Comparison of ENCODE assay signal across 8 cellular contexts in the genomic region with DNA sequence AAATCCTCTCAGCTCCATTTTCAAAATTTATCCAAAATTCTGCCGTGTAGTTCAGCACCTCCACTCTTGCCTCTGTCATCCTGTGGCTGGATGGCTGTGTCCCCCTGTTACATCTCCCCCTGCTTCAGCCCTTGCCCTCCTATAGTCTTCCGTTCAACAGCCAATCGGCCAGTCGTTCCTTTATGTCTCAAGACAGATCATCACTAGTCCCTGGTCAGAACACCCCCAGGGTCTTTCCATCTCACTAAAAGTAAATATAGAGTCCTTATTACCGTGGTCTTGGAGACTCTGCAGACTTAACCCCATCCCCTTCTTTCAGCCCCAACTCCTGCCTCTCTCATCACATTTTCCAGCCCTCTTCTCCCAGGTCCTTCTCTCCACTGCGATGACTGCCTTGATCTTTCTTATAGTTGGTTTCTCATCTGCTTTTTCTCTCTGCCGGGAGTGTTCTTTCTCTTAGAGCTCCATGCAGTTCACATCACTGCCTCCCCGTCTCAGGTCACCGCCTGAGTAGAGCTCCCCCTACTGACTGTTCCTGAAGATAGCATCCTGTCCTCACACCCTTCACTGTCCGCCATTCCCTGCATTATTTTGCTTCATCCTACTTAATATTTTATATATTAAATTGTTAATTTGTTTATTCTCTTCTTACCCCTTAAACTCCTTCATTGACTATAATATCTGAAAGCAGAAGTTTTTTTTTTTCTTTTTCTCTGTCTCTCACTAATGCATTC.
DNase-seq lines count a peak whose midpoint lies in the region; ATAC-seq and TF ChIP-seq lines count a peak whose summit lies in the region.

No MANE protein-coding gene starts in this region.

- peak; percentile 31 for DNase-seq in ACHN
- DNase-seq in GM13977 (ENCODE audit: low spot score): peak; percentile 62
- DNase-seq in HEK293T (ENCODE audit: extremely low spot score): peak; percentile 65
- no peak for DNase-seq in ascending aorta (ENCODE audit: low spot score in 2 of 2)
- DNase-seq in right lobe of liver: peak in 2 of 3 donors; percentile 19 to 42
- DNase-seq in GOT3 (lab: John Stamatoyannopoulos, UW): no peak
- no peak for DNase-seq in activated T-cell treated with anti-CD3 and anti-CD28 coated beads, Interleukin-2, amount 50 U/mL, for 4 hours

- no peaks in the 10 kb centered on the region for H3K36me3 Mint-ChIP-seq in activated T-cell treated with anti-CD3 and anti-CD28 coated beads, Interleukin-2, amount 50 U/mL, for 4 hours (ENCODE audit: insufficient read depth)

- ATAC-seq in right lobe of liver: peak; percentile 90 to 99 (median 94)
- no peak for ATAC-seq in activated T-cell treated with anti-CD3 and anti-CD28 coated beads, Interleukin-2, amount 50 U/mL, for 4 hours

- no peak overlapping the region for H3K4me3 Mint-ChIP-seq in activated T-cell treated with anti-CD3 and anti-CD28 coated beads, Interleukin-2, amount 50 U/mL, for 4 hours

- CTCF ChIA-PET in HEK293T (lab: Yijun Ruan, JAX): interaction anchor here (0.5 to 1.6 kb wide), 4 partner anchors 11 to 76 kb away, joined by 3 to 4 read pairs (median 3); no protein-coding TSS in a partner anchor

- H3K27ac ChIP-seq in ascending aorta: no peak overlapping the region
- no peak overlapping the region for H3K27ac ChIP-seq in right lobe of liver

- H3K4me2 ChIP-seq in Loucy (ENCODE audit: low read depth, low read length, poor library complexity, severe bottlenecking): peak overlapping the region; percentile 51

- no peaks in the 10 kb centered on the region for H3K9me3 Mint-ChIP-seq in activated T-cell treated with anti-CD3 and anti-CD28 coated beads, Interleukin-2, amount 50 U/mL, for 4 hours

- 33% methylated on average over 10 of the region's 10 CpGs for whole genome bisulfite sequencing in right lobe of liver (ENCODE audit: insufficient coverage, low coverage, low lambda C conversion rate, missing lambda C conversion rate)

- in situ Hi-C loops in ACHN (cut with HindIII; ENCODE audit: low pct_ligation_motif_present, low pct_unique_long_range_greater_than_20kb, low sequenced_read_pairs): no loop called here
- in situ Hi-C loops in GM13977 (cut with MboI; ENCODE audit: low pct_unique_long_range_greater_than_20kb, low sequenced_read_pairs, unreplicated experiment): no loop called here

- H4K20me1 ChIP-seq in Loucy (ENCODE audit: insufficient read depth, low read length, poor library complexity, severe bottlenecking): no peaks in the 10 kb centered on the region

- H3K9me3 ChIP-seq in Loucy (ENCODE audit: insufficient read depth, low read depth, low read length): no peaks in the 10 kb centered on the region
- H3K9me3 ChIP-seq in ascending aorta: no peaks in the 10 kb centered on the region
- H3K9me3 ChIP-seq in right lobe of liver: no peaks in the 10 kb centered on the region

- H3K9ac ChIP-seq in Loucy (ENCODE audit: low read depth, low read length, poor library complexity, severe bottlenecking): no peak overlapping the region

- TF ChIP-seq POLR2A in right lobe of liver (IDR thresholded peaks at IDR 0.05): no peak

- TF ChIP-seq CTCF in GM13977 (IDR thresholded peaks at IDR 0.05; ENCODE audit: extremely low read depth, insufficient read depth, missing control alignments) (peak; percentile 83), Loucy (conservative IDR thresholded peaks at IDR 0.05; ENCODE audit: low read length) (peak; percentile 54), ascending aorta (IDR thresholded peaks at IDR 0.05) (peak in 2 of 3 experiments; percentile 27 to 46), right lobe of liver (IDR thresholded peaks at IDR 0.05) (peak; percentile 50 to 82 (median 70))

- no peaks in the 10 kb centered on the region for H3K4me1 Mint-ChIP-seq in activated T-cell treated with anti-CD3 and anti-CD28 coated beads, Interleukin-2, amount 50 U/mL, for 4 hours (ENCODE audit: low read depth)

- no peaks in the 10 kb centered on the region for H3K36me3 ChIP-seq in Loucy (ENCODE audit: insufficient read depth, low read length)
- H3K36me3 ChIP-seq in ascending aorta: no peaks in the 10 kb centered on the region
- no peaks in the 10 kb centered on the region for H3K36me3 ChIP-seq in right lobe of liver

- H2AFZ ChIP-seq in Loucy (ENCODE audit: low read length): 0 out of 2 replicates have a peak overlapping the region, but pooled peaks have one; percentile 45

- H3K4me1 ChIP-seq in Loucy (ENCODE audit: insufficient read depth, low read length, poor library complexity, severe bottlenecking) (no peaks in the 10 kb centered on the region), ascending aorta (no peaks in the 10 kb centered on the region), right lobe of liver (no peaks in the 10 kb centered on the region)

- no peaks in the 10 kb centered on the region for H3K27me3 Mint-ChIP-seq in activated T-cell treated with anti-CD3 and anti-CD28 coated beads, Interleukin-2, amount 50 U/mL, for 4 hours (ENCODE audit: low read depth)

- H3K27me3 ChIP-seq in Loucy (ENCODE audit: insufficient read depth, low read length, poor library complexity, severe bottlenecking) (no peaks in the 10 kb centered on the region), ascending aorta (no peaks in the 10 kb centered on the region), right lobe of liver (no peaks in the 10 kb centered on the region)

- POLR2A ChIA-PET in HEK293T (lab: Yijun Ruan, JAX): no interaction called here

- no peaks in the 10 kb centered on the region for H3F3A ChIP-seq in Loucy (ENCODE audit: low read depth)

- intact Hi-C loops in ascending aorta (cut with DNase I) (no loop called here), right lobe of liver (cut with DNase I) (no loop called here)

- H3K9me2 ChIP-seq in Loucy (replicated peaks; ENCODE audit: low read depth, low read length): no peaks in the 10 kb centered on the region

- H3K4me3 ChIP-seq in Loucy (ENCODE audit: low read length, poor library complexity, severe bottlenecking) (no peak overlapping the region), ascending aorta (no peak overlapping the region), right lobe of liver (no peak overlapping the region)

- no peaks in the 10 kb centered on the region for H3K79me2 ChIP-seq in Loucy (ENCODE audit: insufficient read depth, low read length)

TF ChIP-seq in HEK293T, 16 proteins besides CTCF, POLR2A, EP300 and RAD21:
- TF ChIP-seq, protein P1, sequence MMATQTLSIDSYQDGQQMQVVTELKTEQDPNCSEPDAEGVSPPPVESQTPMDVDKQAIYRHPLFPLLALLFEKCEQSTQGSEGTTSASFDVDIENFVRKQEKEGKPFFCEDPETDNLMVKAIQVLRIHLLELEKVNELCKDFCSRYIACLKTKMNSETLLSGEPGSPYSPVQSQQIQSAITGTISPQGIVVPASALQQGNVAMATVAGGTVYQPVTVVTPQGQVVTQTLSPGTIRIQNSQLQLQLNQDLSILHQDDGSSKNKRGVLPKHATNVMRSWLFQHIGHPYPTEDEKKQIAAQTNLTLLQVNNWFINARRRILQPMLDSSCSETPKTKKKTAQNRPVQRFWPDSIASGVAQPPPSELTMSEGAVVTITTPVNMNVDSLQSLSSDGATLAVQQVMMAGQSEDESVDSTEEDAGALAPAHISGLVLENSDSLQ (IDR thresholded peaks at IDR 0.05): no peak
- no peak for TF ChIP-seq SP1 (IDR thresholded peaks at IDR 0.05)
- no peak for TF ChIP-seq BHLHE40 (IDR thresholded peaks at IDR 0.05; ENCODE audit: borderline replicate concordance)
- no peak for TF ChIP-seq SUZ12 (IDR thresholded peaks at IDR 0.05)
- no peak for TF ChIP-seq TARDBP (IDR thresholded peaks at IDR 0.05)
- no peak for TF ChIP-seq HDGF (IDR thresholded peaks at IDR 0.05; ENCODE audit: borderline replicate concordance)
- TF ChIP-seq L3MBTL2 (conservative IDR thresholded peaks at IDR 0.05): no peak
- no peak for TF ChIP-seq LEF1 (IDR thresholded peaks at IDR 0.05; ENCODE audit: borderline replicate concordance)
- TF ChIP-seq ELF4 (IDR thresholded peaks at IDR 0.05): no peak
- TF ChIP-seq CTBP1 (IDR thresholded peaks at IDR 0.05; ENCODE audit: borderline replicate concordance): no peak
- no peak for TF ChIP-seq NFRKB (IDR thresholded peaks at IDR 0.05)
- no peak for TF ChIP-seq ARNT (IDR thresholded peaks at IDR 0.05)
- no peak for TF ChIP-seq FOXK2 (IDR thresholded peaks at IDR 0.05)

Comparison
In these comparisons a context has a peak if more than half of its experiments do, and no peak if none do; other contexts are left out.
1. DNase-seq: peak in ACHN (single experiment), GM13977 (single experiment), HEK293T (single experiment) and right lobe of liver (2 of 3); none in ascending aorta (0 of 2), GOT3 (single experiment) and activated T-cell treated with anti-CD3 and anti-CD28 coated beads, Interleukin-2, amount 50 U/mL, for 4 hours (single experiment).
2. ATAC-seq: peak in right lobe of liver (4 of 4); none in activated T-cell treated with anti-CD3 and anti-CD28 coated beads, Interleukin-2, amount 50 U/mL, for 4 hours (0 of 2).
3. Peak in every context shown above with its lines, with median percentiles within 50 percentile points of each other: CTCF ChIP-seq.